Comparison of ENCODE assay signal across 1 cellular context in genomic region chr16:11630230-11631056, GRCh38.
TF ChIP-seq lines count a peak whose summit lies in the region.

No MANE protein-coding gene starts in this region.

TF ChIP-seq in HepG2, 621 proteins besides CTCF, POLR2A, EP300 and RAD21 (continued from another document):
- no peak for TF ChIP-seq PHB2 (IDR thresholded peaks at IDR 0.05; ENCODE audit: partially characterized antibody)
- TF ChIP-seq KIAA2018 (CRISPR knock-in tag; IDR thresholded peaks at IDR 0.05; ENCODE audit: borderline replicate concordance), result no peak
- TF ChIP-seq, protein P1, sequence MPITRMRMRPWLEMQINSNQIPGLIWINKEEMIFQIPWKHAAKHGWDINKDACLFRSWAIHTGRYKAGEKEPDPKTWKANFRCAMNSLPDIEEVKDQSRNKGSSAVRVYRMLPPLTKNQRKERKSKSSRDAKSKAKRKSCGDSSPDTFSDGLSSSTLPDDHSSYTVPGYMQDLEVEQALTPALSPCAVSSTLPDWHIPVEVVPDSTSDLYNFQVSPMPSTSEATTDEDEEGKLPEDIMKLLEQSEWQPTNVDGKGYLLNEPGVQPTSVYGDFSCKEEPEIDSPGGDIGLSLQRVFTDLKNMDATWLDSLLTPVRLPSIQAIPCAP (CRISPR knock-in tag; IDR thresholded peaks at IDR 0.05; ENCODE audit: low read depth), result no peak
- no peak for TF ChIP-seq NR2F1 (CRISPR knock-in tag; IDR thresholded peaks at IDR 0.05)
- TF ChIP-seq ZFP91 (CRISPR knock-in tag; IDR thresholded peaks at IDR 0.05; ENCODE audit: borderline replicate concordance), result peak; percentile 52; the same call in 1 of the 2 replicates
- TF ChIP-seq RBM22 (optimal IDR thresholded peaks at IDR 0.05; ENCODE audit: low read length), result no peak
- TF ChIP-seq FOXA1 (IDR thresholded peaks at IDR 0.05), result no peak
- peak; percentile 46; the same call in 1 of the 2 replicates for TF ChIP-seq FOXA1 (CRISPR knock-in tag; IDR thresholded peaks at IDR 0.05)
- TF ChIP-seq NFRKB (IDR thresholded peaks at IDR 0.05), result no peak
- TF ChIP-seq HOXA3 (CRISPR knock-in tag; IDR thresholded peaks at IDR 0.05), result no peak
- TF ChIP-seq KDM6A (CRISPR knock-in tag; IDR thresholded peaks at IDR 0.05; ENCODE audit: low read depth), result no peak
- TF ChIP-seq CHCHD3 (CRISPR knock-in tag; IDR thresholded peaks at IDR 0.05), result no peak
- TF ChIP-seq SRSF1 (optimal IDR thresholded peaks at IDR 0.05; ENCODE audit: low read depth, low read length), result no peak
